2 cellular contexts compared by ENCODE assay signal in genomic region chr17:80024206-80024972, GRCh38.
TF ChIP-seq lines count a peak whose summit lies in the region.

No MANE protein-coding gene starts in this region.

TF ChIP-seq in GM23338, 12 proteins besides CTCF, POLR2A, EP300 and RAD21:
- TF ChIP-seq ETS1 (IDR thresholded peaks at IDR 0.05), result no peak
- TF ChIP-seq JUNB (IDR thresholded peaks at IDR 0.05; ENCODE audit: unreplicated experiment), result no peak
- TF ChIP-seq, protein P1, sequence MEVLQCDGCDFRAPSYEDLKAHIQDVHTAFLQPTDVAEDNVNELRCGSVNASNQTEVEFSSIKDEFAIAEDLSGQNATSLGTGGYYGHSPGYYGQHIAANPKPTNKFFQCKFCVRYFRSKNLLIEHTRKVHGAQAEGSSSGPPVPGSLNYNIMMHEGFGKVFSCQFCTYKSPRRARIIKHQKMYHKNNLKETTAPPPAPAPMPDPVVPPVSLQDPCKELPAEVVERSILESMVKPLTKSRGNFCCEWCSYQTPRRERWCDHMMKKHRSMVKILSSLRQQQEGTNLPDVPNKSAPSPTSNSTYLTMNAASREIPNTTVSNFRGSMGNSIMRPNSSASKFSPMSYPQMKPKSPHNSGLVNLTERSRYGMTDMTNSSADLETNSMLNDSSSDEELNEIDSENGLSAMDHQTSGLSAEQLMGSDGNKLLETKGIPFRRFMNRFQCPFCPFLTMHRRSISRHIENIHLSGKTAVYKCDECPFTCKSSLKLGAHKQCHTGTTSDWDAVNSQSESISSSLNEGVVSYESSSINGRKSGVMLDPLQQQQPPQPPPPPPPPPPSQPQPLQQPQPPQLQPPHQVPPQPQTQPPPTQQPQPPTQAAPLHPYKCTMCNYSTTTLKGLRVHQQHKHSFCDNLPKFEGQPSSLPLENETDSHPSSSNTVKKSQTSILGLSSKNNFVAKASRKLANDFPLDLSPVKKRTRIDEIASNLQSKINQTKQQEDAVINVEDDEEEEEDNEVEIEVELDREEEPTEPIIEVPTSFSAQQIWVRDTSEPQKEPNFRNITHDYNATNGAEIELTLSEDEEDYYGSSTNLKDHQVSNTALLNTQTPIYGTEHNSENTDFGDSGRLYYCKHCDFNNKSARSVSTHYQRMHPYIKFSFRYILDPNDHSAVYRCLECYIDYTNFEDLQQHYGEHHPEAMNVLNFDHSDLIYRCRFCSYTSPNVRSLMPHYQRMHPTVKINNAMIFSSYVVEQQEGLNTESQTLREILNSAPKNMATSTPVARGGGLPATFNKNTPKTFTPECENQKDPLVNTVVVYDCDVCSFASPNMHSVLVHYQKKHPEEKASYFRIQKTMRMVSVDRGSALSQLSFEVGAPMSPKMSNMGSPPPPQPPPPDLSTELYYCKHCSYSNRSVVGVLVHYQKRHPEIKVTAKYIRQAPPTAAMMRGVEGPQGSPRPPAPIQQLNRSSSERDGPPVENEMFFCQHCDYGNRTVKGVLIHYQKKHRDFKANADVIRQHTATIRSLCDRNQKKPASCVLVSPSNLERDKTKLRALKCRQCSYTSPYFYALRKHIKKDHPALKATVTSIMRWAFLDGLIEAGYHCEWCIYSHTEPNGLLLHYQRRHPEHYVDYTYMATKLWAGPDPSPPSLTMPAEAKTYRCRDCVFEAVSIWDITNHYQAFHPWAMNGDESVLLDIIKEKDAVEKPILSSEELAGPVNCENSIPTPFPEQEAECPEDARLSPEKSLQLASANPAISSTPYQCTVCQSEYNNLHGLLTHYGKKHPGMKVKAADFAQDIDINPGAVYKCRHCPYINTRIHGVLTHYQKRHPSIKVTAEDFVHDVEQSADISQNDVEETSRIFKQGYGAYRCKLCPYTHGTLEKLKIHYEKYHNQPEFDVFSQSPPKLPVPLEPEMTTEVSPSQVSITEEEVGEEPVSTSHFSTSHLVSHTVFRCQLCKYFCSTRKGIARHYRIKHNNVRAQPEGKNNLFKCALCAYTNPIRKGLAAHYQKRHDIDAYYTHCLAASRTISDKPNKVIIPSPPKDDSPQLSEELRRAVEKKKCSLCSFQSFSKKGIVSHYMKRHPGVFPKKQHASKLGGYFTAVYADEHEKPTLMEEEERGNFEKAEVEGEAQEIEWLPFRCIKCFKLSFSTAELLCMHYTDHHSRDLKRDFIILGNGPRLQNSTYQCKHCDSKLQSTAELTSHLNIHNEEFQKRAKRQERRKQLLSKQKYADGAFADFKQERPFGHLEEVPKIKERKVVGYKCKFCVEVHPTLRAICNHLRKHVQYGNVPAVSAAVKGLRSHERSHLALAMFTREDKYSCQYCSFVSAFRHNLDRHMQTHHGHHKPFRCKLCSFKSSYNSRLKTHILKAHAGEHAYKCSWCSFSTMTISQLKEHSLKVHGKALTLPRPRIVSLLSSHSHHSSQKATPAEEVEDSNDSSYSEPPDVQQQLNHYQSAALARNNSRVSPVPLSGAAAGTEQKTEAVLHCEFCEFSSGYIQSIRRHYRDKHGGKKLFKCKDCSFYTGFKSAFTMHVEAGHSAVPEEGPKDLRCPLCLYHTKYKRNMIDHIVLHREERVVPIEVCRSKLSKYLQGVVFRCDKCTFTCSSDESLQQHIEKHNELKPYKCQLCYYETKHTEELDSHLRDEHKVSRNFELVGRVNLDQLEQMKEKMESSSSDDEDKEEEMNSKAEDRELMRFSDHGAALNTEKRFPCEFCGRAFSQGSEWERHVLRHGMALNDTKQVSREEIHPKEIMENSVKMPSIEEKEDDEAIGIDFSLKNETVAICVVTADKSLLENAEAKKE (CRISPR knock-in tag; IDR thresholded peaks at IDR 0.05), result no peak
- TF ChIP-seq NANOG (IDR thresholded peaks at IDR 0.05; ENCODE audit: borderline replicate concordance), result no peak
- no peak for TF ChIP-seq ZNF331 (CRISPR knock-in tag; IDR thresholded peaks at IDR 0.05; ENCODE audit: low read depth)
- no peak for TF ChIP-seq POLR2AphosphoS5 (IDR thresholded peaks at IDR 0.05; ENCODE audit: low read depth)
- no peak for TF ChIP-seq CREB1 (CRISPR knock-in tag; IDR thresholded peaks at IDR 0.05; ENCODE audit: low read depth)
- TF ChIP-seq STAT1 (IDR thresholded peaks at IDR 0.05; ENCODE audit: unreplicated experiment), result no peak
- no peak for TF ChIP-seq EZH2 (IDR thresholded peaks at IDR 0.05; ENCODE audit: low read depth, unreplicated experiment)
- TF ChIP-seq EZH2phosphoT487 (IDR thresholded peaks at IDR 0.05; ENCODE audit: unreplicated experiment), result no peak
- TF ChIP-seq ZNF114 (CRISPR knock-in tag; IDR thresholded peaks at IDR 0.05), result no peak
- TF ChIP-seq REST (IDR thresholded peaks at IDR 0.05; ENCODE audit: unreplicated experiment), result no peak
TF ChIP-seq in GM23338: peak in this region for 0.

TF ChIP-seq in HepG2, 621 proteins besides CTCF, POLR2A, EP300 and RAD21 (continues in another document):
- TF ChIP-seq SIX4 (CRISPR knock-in tag; IDR thresholded peaks at IDR 0.05), result no peak
- no peak for TF ChIP-seq ZNF674 (CRISPR knock-in tag; IDR thresholded peaks at IDR 0.05; ENCODE audit: low read depth)
- TF ChIP-seq MIER2 (CRISPR knock-in tag; IDR thresholded peaks at IDR 0.05), result no peak
- TF ChIP-seq FOXP1 (IDR thresholded peaks at IDR 0.05), result 0 out of 2 replicates have a peak, but pooled peaks have one; percentile 20
- TF ChIP-seq FOXP1 (CRISPR knock-in tag; IDR thresholded peaks at IDR 0.05), result no peak
- TF ChIP-seq ZNF850 (CRISPR knock-in tag; conservative IDR thresholded peaks at IDR 0.05), result no peak
- TF ChIP-seq E2F2 (CRISPR knock-in tag; IDR thresholded peaks at IDR 0.05; ENCODE audit: borderline replicate concordance), result no peak
- TF ChIP-seq USF2 (IDR thresholded peaks at IDR 0.05; ENCODE audit: low read depth, low read length), result no peak
- TF ChIP-seq USF2 (CRISPR knock-in tag; IDR thresholded peaks at IDR 0.05; ENCODE audit: borderline replicate concordance), result no peak
- no peak for TF ChIP-seq TBP (CRISPR knock-in tag; IDR thresholded peaks at IDR 0.05)
- peak; percentile 35; the same call in 1 of the 2 replicates for TF ChIP-seq KDM5B (CRISPR knock-in tag; IDR thresholded peaks at IDR 0.05; ENCODE audit: borderline replicate concordance)
- peak; percentile 23; the same call in 1 of the 2 replicates for TF ChIP-seq POGZ (CRISPR knock-in tag; IDR thresholded peaks at IDR 0.05)
- TF ChIP-seq EZH2 (conservative IDR thresholded peaks at IDR 0.05; ENCODE audit: low read depth, low read length), result no peak
- TF ChIP-seq ZNF256 (CRISPR knock-in tag; conservative IDR thresholded peaks at IDR 0.05), result no peak
- TF ChIP-seq NR2F2 (IDR thresholded peaks at IDR 0.05; ENCODE audit: borderline replicate concordance, low read depth), result no peak
- peak; percentile 66; the same call in 1 of the 2 replicates for TF ChIP-seq CENPT (CRISPR knock-in tag; IDR thresholded peaks at IDR 0.05; ENCODE audit: low read depth)
- peak; percentile 1; the same call in 1 of the 2 replicates for TF ChIP-seq ATF7 (IDR thresholded peaks at IDR 0.05)
- TF ChIP-seq ATF7 (CRISPR knock-in tag; IDR thresholded peaks at IDR 0.05), result no peak
- TF ChIP-seq ZNF709 (CRISPR knock-in tag; IDR thresholded peaks at IDR 0.05), result no peak
- no peak for TF ChIP-seq THAP7 (CRISPR knock-in tag; IDR thresholded peaks at IDR 0.05)
- no peak for TF ChIP-seq XBP1 (CRISPR knock-in tag; IDR thresholded peaks at IDR 0.05)
- no peak for TF ChIP-seq MEIS2 (CRISPR knock-in tag; IDR thresholded peaks at IDR 0.05)
- TF ChIP-seq, protein P2, sequence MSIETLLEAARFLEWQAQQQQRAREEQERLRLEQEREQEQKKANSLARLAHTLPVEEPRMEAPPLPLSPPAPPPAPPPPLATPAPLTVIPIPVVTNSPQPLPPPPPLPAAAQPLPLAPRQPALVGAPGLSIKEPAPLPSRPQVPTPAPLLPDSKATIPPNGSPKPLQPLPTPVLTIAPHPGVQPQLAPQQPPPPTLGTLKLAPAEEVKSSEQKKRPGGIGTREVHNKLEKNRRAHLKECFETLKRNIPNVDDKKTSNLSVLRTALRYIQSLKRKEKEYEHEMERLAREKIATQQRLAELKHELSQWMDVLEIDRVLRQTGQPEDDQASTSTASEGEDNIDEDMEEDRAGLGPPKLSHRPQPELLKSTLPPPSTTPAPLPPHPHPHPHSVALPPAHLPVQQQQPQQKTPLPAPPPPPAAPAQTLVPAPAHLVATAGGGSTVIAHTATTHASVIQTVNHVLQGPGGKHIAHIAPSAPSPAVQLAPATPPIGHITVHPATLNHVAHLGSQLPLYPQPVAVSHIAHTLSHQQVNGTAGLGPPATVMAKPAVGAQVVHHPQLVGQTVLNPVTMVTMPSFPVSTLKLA (IDR thresholded peaks at IDR 0.05), result peak; percentile 25; the same call in 1 of the 2 replicates
- no peak for TF ChIP-seq PLSCR1 (CRISPR knock-in tag; IDR thresholded peaks at IDR 0.05; ENCODE audit: borderline replicate concordance)
- no peak for TF ChIP-seq ZNF333 (CRISPR knock-in tag; IDR thresholded peaks at IDR 0.05; ENCODE audit: borderline replicate concordance)
- no peak for TF ChIP-seq ZNF446 (CRISPR knock-in tag; IDR thresholded peaks at IDR 0.05)
- peak; percentile 67; the same call in 1 of the 2 replicates for TF ChIP-seq JUNB (CRISPR knock-in tag; IDR thresholded peaks at IDR 0.05; ENCODE audit: borderline replicate concordance)
- no peak; the same call in 1 of the 2 replicates for TF ChIP-seq MEIS1 (CRISPR knock-in tag; IDR thresholded peaks at IDR 0.05; ENCODE audit: borderline replicate concordance)
- no peak for TF ChIP-seq ZNF670 (CRISPR knock-in tag; IDR thresholded peaks at IDR 0.05; ENCODE audit: borderline replicate concordance)
- no peak for TF ChIP-seq TOPORS (CRISPR knock-in tag; IDR thresholded peaks at IDR 0.05)
- TF ChIP-seq ZNF646 (CRISPR knock-in tag; IDR thresholded peaks at IDR 0.05), result peak; percentile 100
- no peak for TF ChIP-seq ZNF570 (CRISPR knock-in tag; IDR thresholded peaks at IDR 0.05; ENCODE audit: borderline replicate concordance)
- no peak for TF ChIP-seq ZBTB1 (CRISPR knock-in tag; IDR thresholded peaks at IDR 0.05; ENCODE audit: borderline replicate concordance)
